Comparison of ENCODE assay signal across 31 cellular contexts in the genomic region with DNA sequence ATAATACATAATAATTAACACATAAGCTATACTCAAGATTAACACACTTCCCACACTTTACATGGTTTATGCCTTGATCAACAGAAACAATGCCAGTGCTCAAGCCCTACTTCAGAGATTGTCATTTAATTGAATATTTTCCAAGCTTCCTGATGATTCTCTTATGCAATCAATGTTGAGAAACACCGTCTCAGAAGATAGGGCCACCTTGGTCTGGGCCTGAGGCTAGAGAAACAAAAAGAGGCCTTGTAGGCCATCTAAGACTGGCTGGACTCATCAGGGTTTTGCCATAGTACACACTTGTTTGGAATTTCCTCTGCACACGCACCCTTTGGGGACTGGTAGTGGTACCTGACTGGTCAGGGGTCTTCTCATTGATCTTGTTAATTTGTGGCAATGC. TPM values are rescaled to one million over a fixed set of nuclear protein-coding genes. Genes with fewer than 3 reads are reported as not detected.
"Had no signal": no experiment of that assay in that cellular context is flagged by ENCODE, and none has a peak within 500 bp of the region (broad histone marks: within the 10 kb centered on the region; RNA-seq: fewer than 3 reads in every experiment).

No MANE protein-coding gene starts in this region.

- H3K27me3 Mint-ChIP-seq: activated B cell treated with CpG ODN at 0.5 μM for 24 hours; activated CD4-positive, alpha-beta T cell treated with anti-CD3 and anti-CD28 coated beads for 36 hours had no signal

- H3K4me2 ChIP-seq: hepatocyte had no signal

- H3K36me3 ChIP-seq: adrenal gland, colonic mucosa, esophagus squamous epithelium, left ventricle myocardium inferior, thoracic aorta had no signal

- H3K4me3 Mint-ChIP-seq: activated B cell treated with CpG ODN at 0.5 μM for 24 hours; activated CD4-positive, alpha-beta T cell treated with anti-CD3 and anti-CD28 coated beads for 36 hours; activated naive CD8-positive, alpha-beta T cell; activated T-cell treated with anti-CD3 and anti-CD28 coated beads, Interleukin-2, amount 50 U/mL, for 4 hours; immature natural killer cell; memory B cell; nephron progenitor cell; stimulated activated memory B cell treated with anti-CD40 and anti-IgM and Interleukin-4, amounts not matched to agents 10 μg/mL and 1 μg/mL and 100 μg/mL, for 72 hours; T-helper 1 cell treated with Interleukin-12 subunit alpha and Interleukin-12 subunit beta and Interleukin-4 antibody, amounts not matched to agents 30 μg/mL and 1 μg/mL, for 36 hours had no signal

- DNase-seq: activated B cell treated with CpG ODN at 0.5 μM for 24 hours; activated CD4-positive, alpha-beta T cell treated with anti-CD3 and anti-CD28 coated beads for 36 hours; activated CD4-positive, alpha-beta T cell treated with anti-CD3 and anti-CD28 coated beads, Interleukin-2, amount 50 U/mL, for 4 hours; activated CD8-positive, alpha-beta memory T cell treated with anti-CD3 and anti-CD28 coated beads for 24 hours; activated CD8-positive, alpha-beta memory T cell treated with anti-CD3 and anti-CD28 coated beads, Interleukin-2, amount 50 U/mL, for 4 hours; activated naive CD4-positive, alpha-beta T cell; activated T-cell treated with anti-CD3 and anti-CD28 coated beads, Interleukin-2, amount 50 U/mL, for 4 hours; colonic mucosa; esophagus squamous epithelium; immature natural killer cell; kidney glomerular epithelial cell; left ventricle myocardium inferior; nephron progenitor cell; nucleus accumbens; small intestine; stimulated activated CD4-positive, alpha-beta T cell treated with anti-CD3 and anti-CD28 coated beads, Interleukin-2, amount 100 ng/mL, for 24 hours; T1000 had no signal

- ATAC-seq: activated CD4-positive, alpha-beta T cell treated with anti-CD3 and anti-CD28 coated beads for 36 hours; activated T-cell treated with anti-CD3 and anti-CD28 coated beads, Interleukin-2, amount 50 U/mL, for 4 hours; sciatic nerve; stimulated activated memory B cell treated with anti-CD40 and anti-IgM and Interleukin-4, amounts not matched to agents 10 μg/mL and 1 μg/mL and 100 μg/mL, for 72 hours had no signal

- H3K9me3 Mint-ChIP-seq: activated B cell treated with CpG ODN at 0.5 μM for 24 hours; activated T-cell treated with anti-CD3 and anti-CD28 coated beads, Interleukin-2, amount 50 U/mL, for 4 hours; activated T-helper 2 cell treated with anti-CD3 and anti-CD28 coated beads, Interferon-gamma antibody, Interleukin-2, Interleukin-4, amounts not matched to agents 10 μg/mL and 5 μg/mL and 100 μg/mL, durations not matched to agents 14 hours and 24 hours and 36 hours; immature natural killer cell; memory B cell; stimulated activated memory B cell treated with anti-CD40 and anti-IgM and Interleukin-4, amounts not matched to agents 10 μg/mL and 1 μg/mL and 100 μg/mL, for 72 hours; T-helper 1 cell treated with Interleukin-12 subunit alpha and Interleukin-12 subunit beta and Interleukin-4 antibody, amounts not matched to agents 30 μg/mL and 1 μg/mL, for 36 hours had no signal

- H3K4me1 ChIP-seq: parathyroid adenoma had no signal

- H3K27ac Mint-ChIP-seq: activated B cell treated with CpG ODN at 0.5 μM for 24 hours; activated CD4-positive, alpha-beta T cell treated with anti-CD3 and anti-CD28 coated beads for 36 hours; activated naive CD8-positive, alpha-beta T cell; activated T-helper 2 cell treated with anti-CD3 and anti-CD28 coated beads, Interferon-gamma antibody, Interleukin-2, Interleukin-4, amounts not matched to agents 10 μg/mL and 5 μg/mL and 100 μg/mL, durations not matched to agents 14 hours and 24 hours and 36 hours; immature natural killer cell; memory B cell; nephron progenitor cell; stimulated activated memory B cell treated with anti-CD40 and anti-IgM and Interleukin-4, amounts not matched to agents 10 μg/mL and 1 μg/mL and 100 μg/mL, for 72 hours; T-helper 1 cell treated with Interleukin-12 subunit alpha and Interleukin-12 subunit beta and Interleukin-4 antibody, amounts not matched to agents 30 μg/mL and 1 μg/mL, for 36 hours had no signal

- H3K9me3 ChIP-seq: adrenal gland, colonic mucosa, esophagus squamous epithelium, left ventricle myocardium inferior, thoracic aorta had no signal

- H3K4me1 Mint-ChIP-seq: activated CD4-positive, alpha-beta T cell treated with anti-CD3 and anti-CD28 coated beads for 36 hours; immature natural killer cell had no signal

- H3K27me3 ChIP-seq: adrenal gland, colonic mucosa, esophagus squamous epithelium, hepatocyte had no signal

- H3K36me3 Mint-ChIP-seq: activated naive CD8-positive, alpha-beta T cell; immature natural killer cell; memory B cell; stimulated activated memory B cell treated with anti-CD40 and anti-IgM and Interleukin-4, amounts not matched to agents 10 μg/mL and 1 μg/mL and 100 μg/mL, for 72 hours had no signal

- H3K27ac ChIP-seq: parathyroid adenoma had no signal

- FAIRE-seq: bronchial epithelial cell, small intestine had no signal

- H3K4me3 ChIP-seq: adrenal gland, colonic mucosa, esophagus squamous epithelium, hepatocyte, left ventricle myocardium inferior, thoracic aorta had no signal

RNA-seq across cellular contexts. Expression of a gene that starts 16.3 kb away (rescaled TPM):
- total RNA-seq: activated B cell treated with CpG ODN at 0.5 μM for 24 hours; activated CD4-positive, alpha-beta T cell treated with anti-CD3 and anti-CD28 coated beads for 36 hours; activated T-helper 2 cell treated with anti-CD3 and anti-CD28 coated beads, Interferon-gamma antibody, Interleukin-2, Interleukin-4, amounts not matched to agents 10 μg/mL and 5 μg/mL and 100 μg/mL, durations not matched to agents 14 hours and 24 hours and 36 hours; adrenal gland; glomerular endothelial cell; left ventricle myocardium inferior; mononuclear cell; myocyte; sciatic nerve had no signal
- polyA plus RNA-seq: immature natural killer cell had no signal
